ENCODE assay signal across 20 cellular contexts in the genomic region with DNA sequence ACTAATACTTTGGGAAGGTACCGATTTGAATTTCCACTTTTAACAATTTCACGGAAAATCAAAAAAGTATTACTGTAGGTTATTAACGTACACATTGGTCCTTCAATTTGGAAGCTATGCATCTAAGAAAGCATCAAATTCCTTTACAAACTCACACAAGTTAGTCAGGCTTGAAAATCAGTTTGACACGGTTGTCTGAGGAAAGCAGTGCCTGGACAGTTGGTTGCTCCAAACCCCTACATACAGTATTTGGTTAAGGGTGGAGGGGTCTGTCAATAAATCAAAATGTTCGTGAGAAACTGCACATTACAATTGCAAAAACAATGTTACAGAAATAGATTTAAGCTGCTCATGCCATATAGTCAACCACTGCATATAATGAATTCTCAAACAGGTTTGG. TPM values are rescaled to one million over a fixed set of nuclear protein-coding genes. Genes with fewer than 3 reads are reported as not detected.
DNase-seq lines count a peak whose midpoint lies in the region; ATAC-seq, FAIRE-seq and TF ChIP-seq lines count a peak whose summit lies in the region.
"Had no signal": no experiment of that assay in that cellular context is flagged by ENCODE, and none has a peak within 500 bp of the region (broad histone marks: within the 10 kb centered on the region; RNA-seq: fewer than 3 reads in every experiment).

No MANE protein-coding gene starts in this region.

- peaks cover 89% of the 10 kb centered on the region for H3K36me3 Mint-ChIP-seq in CD4-positive, alpha-beta T cell (ENCODE audit: low read depth)
- H3K36me3 Mint-ChIP-seq in activated T-helper 2 cell treated with anti-CD3 and anti-CD28 coated beads, Interferon-gamma antibody, Interleukin-2, Interleukin-4, amounts not matched to agents 10 μg/mL and 5 μg/mL and 100 μg/mL, durations not matched to agents 14 hours and 24 hours and 36 hours (ENCODE audit: low read depth): peaks cover 45% of the 10 kb centered on the region
- peaks cover 30% of the 10 kb centered on the region for H3K36me3 Mint-ChIP-seq in osteocyte (ENCODE audit: unreplicated experiment)

- TF ChIP-seq CTCF in CD4-positive, alpha-beta T cell (IDR thresholded peaks at IDR 0.05): no peak
- TF ChIP-seq CTCF in osteocyte (IDR thresholded peaks at IDR 0.05): no peak

- no peak overlapping the region for H3K4me3 Mint-ChIP-seq in CD4-positive, alpha-beta T cell
- no peak overlapping the region for H3K4me3 Mint-ChIP-seq in activated T-helper 2 cell treated with anti-CD3 and anti-CD28 coated beads, Interferon-gamma antibody, Interleukin-2, Interleukin-4, amounts not matched to agents 10 μg/mL and 5 μg/mL and 100 μg/mL, durations not matched to agents 14 hours and 24 hours and 36 hours (ENCODE audit: low read depth)
- no peak overlapping the region for H3K4me3 Mint-ChIP-seq in osteocyte (ENCODE audit: unreplicated experiment)
- H3K4me3 Mint-ChIP-seq: B cell; CD4-positive, CD25-positive, alpha-beta regulatory T cell had no signal

- H3K27me3 Mint-ChIP-seq in CD4-positive, alpha-beta T cell: no peaks in the 10 kb centered on the region
- H3K27me3 Mint-ChIP-seq in activated T-helper 2 cell treated with anti-CD3 and anti-CD28 coated beads, Interferon-gamma antibody, Interleukin-2, Interleukin-4, amounts not matched to agents 10 μg/mL and 5 μg/mL and 100 μg/mL, durations not matched to agents 14 hours and 24 hours and 36 hours (ENCODE audit: low read depth): no peaks in the 10 kb centered on the region
- no peaks in the 10 kb centered on the region for H3K27me3 Mint-ChIP-seq in osteocyte (ENCODE audit: unreplicated experiment)
- H3K27me3 Mint-ChIP-seq: B cell; CD4-positive, CD25-positive, alpha-beta regulatory T cell; CD8-positive, alpha-beta memory T cell had no signal

- CTCF ChIA-PET in CD4-positive, alpha-beta T cell (lab: Charles Lee): no interaction called here

- no peaks in the 10 kb centered on the region for H3K9me3 Mint-ChIP-seq in CD4-positive, alpha-beta T cell
- H3K9me3 Mint-ChIP-seq in activated T-helper 2 cell treated with anti-CD3 and anti-CD28 coated beads, Interferon-gamma antibody, Interleukin-2, Interleukin-4, amounts not matched to agents 10 μg/mL and 5 μg/mL and 100 μg/mL, durations not matched to agents 14 hours and 24 hours and 36 hours: no peaks in the 10 kb centered on the region
- no peaks in the 10 kb centered on the region for H3K9me3 Mint-ChIP-seq in osteocyte (ENCODE audit: unreplicated experiment)
- H3K9me3 Mint-ChIP-seq: CD4-positive, CD25-positive, alpha-beta regulatory T cell; CD8-positive, alpha-beta memory T cell had no signal

- H3K27ac Mint-ChIP-seq in CD4-positive, alpha-beta T cell: peak overlapping the region; percentile 42
- peak overlapping the region; percentile 50 for H3K27ac Mint-ChIP-seq in activated T-helper 2 cell treated with anti-CD3 and anti-CD28 coated beads, Interferon-gamma antibody, Interleukin-2, Interleukin-4, amounts not matched to agents 10 μg/mL and 5 μg/mL and 100 μg/mL, durations not matched to agents 14 hours and 24 hours and 36 hours
- no peak overlapping the region for H3K27ac Mint-ChIP-seq in osteocyte (ENCODE audit: unreplicated experiment)
- H3K27ac Mint-ChIP-seq: B cell had no signal

- H3K4me1 Mint-ChIP-seq in CD4-positive, alpha-beta T cell (ENCODE audit: low read depth): peaks cover 13% of the 10 kb centered on the region
- peaks cover 19% of the 10 kb centered on the region for H3K4me1 Mint-ChIP-seq in activated T-helper 2 cell treated with anti-CD3 and anti-CD28 coated beads, Interferon-gamma antibody, Interleukin-2, Interleukin-4, amounts not matched to agents 10 μg/mL and 5 μg/mL and 100 μg/mL, durations not matched to agents 14 hours and 24 hours and 36 hours (ENCODE audit: low read depth)
- H3K4me1 Mint-ChIP-seq in osteocyte (ENCODE audit: unreplicated experiment): no peaks in the 10 kb centered on the region
- H3K4me1 Mint-ChIP-seq: B cell had no signal

- no peak for ATAC-seq in CD4-positive, alpha-beta T cell (ENCODE audit: poor library complexity)

- intact Hi-C loops in CD4-positive, alpha-beta T cell (cut with DNase I, micrococcal nuclease): loop anchor here in 1 of 2 experiments (5.0 kb wide), 1 partner anchor 36 kb away; no protein-coding TSS in a partner anchor
- intact Hi-C loops in activated T-helper 2 cell treated with anti-CD3 and anti-CD28 coated beads, Interferon-gamma antibody, Interleukin-2, Interleukin-4, amounts not matched to agents 10 μg/mL and 5 μg/mL and 100 μg/mL, durations not matched to agents 14 hours and 24 hours and 36 hours (cut with micrococcal nuclease): no loop called here

- FAIRE-seq in GM19239 (lab: Jason Lieb, UNC): peak; percentile 51
- FAIRE-seq: GM12891, GM18507, H1 had no signal

- no peak overlapping the region for H3K27ac ChIP-seq in CD4-positive, alpha-beta T cell (ENCODE audit: low read depth, low read length)
- H3K27ac ChIP-seq: BLaER1, C4-2B, GM23248 had no signal

- no peak for DNase-seq in CD4-positive, alpha-beta T cell
- no peak for DNase-seq in GM19239 (ENCODE audit: insufficient read length, low spot score)
- no peak for DNase-seq in activated T-helper 2 cell treated with anti-CD3 and anti-CD28 coated beads, Interferon-gamma antibody, Interleukin-2, Interleukin-4, amounts not matched to agents 10 μg/mL and 5 μg/mL and 100 μg/mL, durations not matched to agents 14 hours and 24 hours and 36 hours (ENCODE audit: low spot score)
- DNase-seq in kidney glomerular epithelial cell (lab: John Stamatoyannopoulos, UW): no peak
- DNase-seq in NCI-H128 (lab: John Stamatoyannopoulos, UW; ENCODE audit: unreplicated experiment): no peak
- no peak for DNase-seq in osteocyte (ENCODE audit: extremely low spot score, unreplicated experiment)
- DNase-seq: CD4-positive, CD25-positive, alpha-beta regulatory T cell; CD8-positive, alpha-beta memory T cell; DMS53; DMS79 treated with DMSO at 0.1 percent for 48 hours; GF-D8; GM23248; H7; HCEC 1CT had no signal

- no peaks in the 10 kb centered on the region for H3K27me3 ChIP-seq in CD4-positive, alpha-beta T cell (ENCODE audit: control insufficient read depth, insufficient read depth, low read length)
- H3K27me3 ChIP-seq: BLaER1 had no signal

- POLR2A ChIA-PET in CD4-positive, alpha-beta T cell (lab: Charles Lee): no interaction called here

- no peaks in the 10 kb centered on the region for H3K9me3 ChIP-seq in CD4-positive, alpha-beta T cell (ENCODE audit: control insufficient read depth, low read length)
- H3K9me3 ChIP-seq: BLaER1 had no signal

RNA-seq across cellular contexts. Expression of a gene that starts 19.9 kb away (rescaled TPM):
- total RNA-seq in CD4-positive, alpha-beta T cell: 100 to 1,000 TPM; 195 to 218 TPM
- 122 and 125 TPM in 2 replicates for total RNA-seq in activated T-helper 2 cell treated with anti-CD3 and anti-CD28 coated beads, Interferon-gamma antibody, Interleukin-2, Interleukin-4, amounts not matched to agents 10 μg/mL and 5 μg/mL and 100 μg/mL, durations not matched to agents 14 hours and 24 hours and 36 hours
- total RNA-seq in osteocyte: 66.9 and 75.0 TPM in 2 replicates

RNA-seq across cellular contexts. Expression of a gene that starts 52.3 kb away (rescaled TPM):
- total RNA-seq in CD4-positive, alpha-beta T cell: 100 to 1,000 TPM; 129 to 133 TPM
- 105 and 118 TPM in 2 replicates for total RNA-seq in activated T-helper 2 cell treated with anti-CD3 and anti-CD28 coated beads, Interferon-gamma antibody, Interleukin-2, Interleukin-4, amounts not matched to agents 10 μg/mL and 5 μg/mL and 100 μg/mL, durations not matched to agents 14 hours and 24 hours and 36 hours
- 99.1 and 100 TPM in 2 replicates for total RNA-seq in osteocyte
